25 cellular contexts compared by ENCODE assay signal in the genomic region with DNA sequence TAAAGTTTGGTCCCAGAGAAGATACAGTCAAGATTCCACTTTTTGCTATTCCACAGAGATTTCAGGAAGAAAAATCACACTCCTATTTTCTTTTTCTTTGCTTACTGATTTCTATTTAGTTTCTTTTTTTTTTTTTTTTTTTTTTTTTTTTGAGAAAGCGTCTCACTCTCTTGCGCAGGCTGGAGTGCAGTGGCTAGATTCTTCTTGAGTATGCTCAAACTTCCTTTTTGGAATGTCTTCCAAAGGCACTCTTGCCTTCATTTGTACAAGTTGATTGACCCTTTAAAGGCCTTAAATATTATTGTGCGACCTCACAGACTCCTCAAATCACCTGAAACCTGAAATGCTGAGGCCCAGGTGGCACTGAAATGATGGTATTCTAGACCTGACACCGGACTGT. TPM values are rescaled to one million over a fixed set of nuclear protein-coding genes. Genes with fewer than 3 reads are reported as not detected.
DNase-seq lines count a peak whose midpoint lies in the region; ATAC-seq and TF ChIP-seq lines count a peak whose summit lies in the region.
"Had no signal": no experiment of that assay in that cellular context is flagged by ENCODE, and none has a peak within 500 bp of the region (broad histone marks: within the 10 kb centered on the region; RNA-seq: fewer than 3 reads in every experiment).

No MANE protein-coding gene starts in this region.

- no peaks in the 10 kb centered on the region for H3K9me2 ChIP-seq in GM23248 (ENCODE audit: insufficient read depth)

- H3K4me3 ChIP-seq in GM23248 (no peak overlapping the region), left lung (no peak overlapping the region), upper lobe of right lung (no peak overlapping the region)
- H3K4me3 ChIP-seq: A549, BLaER1, GM12878 had no signal

- no peak for DNase-seq in GM23248
- DNase-seq in left lung: no peak
- DNase-seq in upper lobe of right lung: no peak
- DNase-seq: BE2C; C1 segment of cervical spinal cord; CD4-positive, alpha-beta memory T cell; CD4-positive, CD25-positive, alpha-beta regulatory T cell; CD8-positive, alpha-beta memory T cell; COR-L47; DMS 273 treated with DMSO at 0.1 percent for 48 hours; DMS153; DMS53; DMS79; DND-41; GDM1 had no signal

- no peak overlapping the region for H3K27ac ChIP-seq in GM23248
- no peak overlapping the region for H3K27ac ChIP-seq in left lung
- H3K27ac ChIP-seq in upper lobe of right lung: no peak overlapping the region
- H3K27ac ChIP-seq: 22Rv1, A549, BLaER1 had no signal

- no peak overlapping the region for H3K4me2 ChIP-seq in GM23248 (ENCODE audit: unreplicated experiment)
- H3K4me2 ChIP-seq: A549, BLaER1 had no signal

- H3K4me1 ChIP-seq in GM23248 (ENCODE audit: insufficient read depth) (0 out of 2 replicates have a peak, but pooled peaks cover 2% of the 10 kb centered on the region), left lung (no peaks in the 10 kb centered on the region), upper lobe of right lung (no peaks in the 10 kb centered on the region)
- H3K4me1 ChIP-seq: A549, BE2C, BLaER1 had no signal

- no peaks in the 10 kb centered on the region for H3F3A ChIP-seq in GM23248 (ENCODE audit: insufficient read depth)

- H3K36me3 ChIP-seq in GM23248 (ENCODE audit: low read depth) (no peaks in the 10 kb centered on the region), left lung (no peaks in the 10 kb centered on the region), upper lobe of right lung (no peaks in the 10 kb centered on the region)
- H3K36me3 ChIP-seq: BE2C, BLaER1 had no signal

- in situ Hi-C loops in GM23248 (cut with MboI): no loop called here

- intact Hi-C loops in left lung (cut with DNase I): no loop called here
- intact Hi-C loops in upper lobe of right lung (cut with DNase I): no loop called here

- no peak overlapping the region for H3K9ac ChIP-seq in GM23248
- H3K9ac ChIP-seq: BLaER1 had no signal

- ATAC-seq in left lung: peak; percentile 69
- peak; percentile 16 for ATAC-seq in upper lobe of right lung
- no peak for ATAC-seq in HG03469 (IDR thresholded peaks at IDR 0.05; ENCODE audit: unreplicated experiment)
- ATAC-seq in HG02884 (IDR thresholded peaks at IDR 0.05; ENCODE audit: unreplicated experiment): no peak
- ATAC-seq: A549, GM12878 had no signal

- no peak for TF ChIP-seq CTCF in left lung (IDR thresholded peaks at IDR 0.05)
- no peak for TF ChIP-seq CTCF in upper lobe of right lung (IDR thresholded peaks at IDR 0.05)

- 90 to 100% methylated on average over 4 of the region's 4 CpGs for WGBS in GM23248 (ENCODE audit: low coverage in 1 of 2, low lambda C conversion rate in 2 of 2, missing lambda C conversion rate in 2 of 2), 2 experiments

- no peaks in the 10 kb centered on the region for H4K20me1 ChIP-seq in GM23248 (ENCODE audit: insufficient read depth)
- H4K20me1 ChIP-seq: BLaER1 had no signal

- H2AFZ ChIP-seq in GM23248: peak overlapping the region; percentile 54; the same call in 1 of the 2 replicates

- H3K9me3 ChIP-seq in GM23248 (ENCODE audit: low read depth) (no peaks in the 10 kb centered on the region), left lung (no peaks in the 10 kb centered on the region), upper lobe of right lung (no peaks in the 10 kb centered on the region)
- H3K9me3 ChIP-seq: A549, BE2C, BLaER1 had no signal

- H3K27me3 ChIP-seq in GM23248 (replicated peaks; ENCODE audit: insufficient read depth) (no peaks in the 10 kb centered on the region), left lung (no peaks in the 10 kb centered on the region), upper lobe of right lung (no peaks in the 10 kb centered on the region)
- H3K27me3 ChIP-seq: BE2C, BLaER1 had no signal

- no peaks in the 10 kb centered on the region for H3K79me2 ChIP-seq in GM23248 (ENCODE audit: insufficient read depth)

RNA-seq across cellular contexts. Expression of gene SCN1A, which starts 9.6 kb away (rescaled TPM):
- total RNA-seq in GM23248 (2014; rRNA removed; shearing (Covaris generic)): 0.13 TPM in 1 of 2 replicates, not detected in the other
- polyA plus RNA-seq in GM23248 (2016; fragmentation: Nextera tagmentation; extraction: Ambion mirVana): 0.08 TPM in 1 of 2 replicates, not detected in the other
- total RNA-seq in left lung (10 to 100 TPM in 1 of 2 donors, 1 to 10 TPM in 1; 7.1 to 18.0 TPM), upper lobe of right lung (26.9 TPM)
- total RNA-seq: A172; CD4-positive, alpha-beta memory T cell; CD4-positive, CD25-positive, alpha-beta regulatory T cell; CD8-positive, alpha-beta memory T cell; Daoy; G401; GM12878 had no signal
- polyA plus RNA-seq: A549; CD14-positive monocyte; CD4-positive, alpha-beta memory T cell; CD4-positive, CD25-positive, alpha-beta regulatory T cell; CD8-positive, alpha-beta memory T cell; GM12878 had no signal

Comparison
In these comparisons a context has a peak if more than half of its experiments do, and no peak if none do; other contexts are left out.
1. ATAC-seq: peak in left lung (single experiment) and upper lobe of right lung (single experiment); none in HG03469 (single experiment) and HG02884 (single experiment).